1 cellular context compared by ENCODE assay signal in the genomic region with DNA sequence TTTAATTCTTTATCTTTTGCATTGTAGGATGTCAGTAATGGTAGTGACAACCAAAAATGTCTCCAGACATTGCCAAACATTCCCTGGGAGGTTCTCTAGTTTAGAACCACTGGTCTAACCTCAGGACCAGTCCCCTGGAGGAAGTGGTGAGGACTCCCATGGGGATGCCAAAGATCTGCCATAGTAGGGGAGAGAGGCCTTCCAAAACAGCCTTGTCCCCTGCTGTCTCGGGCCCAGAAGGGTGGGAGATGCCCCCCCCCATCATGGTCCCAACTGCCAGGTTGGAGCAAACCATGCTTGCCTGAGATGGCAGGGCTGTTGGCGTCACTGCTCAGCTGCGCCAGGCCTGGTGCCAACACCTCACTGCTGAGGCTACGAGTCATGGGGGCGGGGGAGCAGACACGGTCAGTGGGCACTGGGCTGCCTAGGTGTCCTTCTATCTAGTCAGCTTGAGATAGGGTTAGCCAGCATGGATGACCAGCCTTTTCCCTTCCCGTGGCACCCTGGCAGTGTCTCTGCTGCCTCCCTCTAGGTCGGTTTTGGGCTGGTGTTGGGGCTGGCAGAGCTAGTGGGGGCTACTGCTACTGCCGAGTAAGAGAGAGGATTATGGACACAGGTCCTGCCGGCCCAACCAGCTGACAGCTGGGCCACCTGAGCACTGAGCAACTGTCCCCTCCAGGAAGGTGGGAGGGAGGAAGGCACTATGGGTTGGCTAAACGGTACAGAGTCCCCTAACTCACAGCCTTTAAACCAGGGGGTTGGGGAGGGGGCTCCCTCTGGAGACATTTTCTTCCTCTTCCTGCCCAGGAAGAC.
TF ChIP-seq lines count a peak whose summit lies in the region.

No MANE protein-coding gene starts in this region.

TF ChIP-seq in GM23338, 12 proteins besides CTCF, POLR2A, EP300 and RAD21:
- TF ChIP-seq, protein P1, sequence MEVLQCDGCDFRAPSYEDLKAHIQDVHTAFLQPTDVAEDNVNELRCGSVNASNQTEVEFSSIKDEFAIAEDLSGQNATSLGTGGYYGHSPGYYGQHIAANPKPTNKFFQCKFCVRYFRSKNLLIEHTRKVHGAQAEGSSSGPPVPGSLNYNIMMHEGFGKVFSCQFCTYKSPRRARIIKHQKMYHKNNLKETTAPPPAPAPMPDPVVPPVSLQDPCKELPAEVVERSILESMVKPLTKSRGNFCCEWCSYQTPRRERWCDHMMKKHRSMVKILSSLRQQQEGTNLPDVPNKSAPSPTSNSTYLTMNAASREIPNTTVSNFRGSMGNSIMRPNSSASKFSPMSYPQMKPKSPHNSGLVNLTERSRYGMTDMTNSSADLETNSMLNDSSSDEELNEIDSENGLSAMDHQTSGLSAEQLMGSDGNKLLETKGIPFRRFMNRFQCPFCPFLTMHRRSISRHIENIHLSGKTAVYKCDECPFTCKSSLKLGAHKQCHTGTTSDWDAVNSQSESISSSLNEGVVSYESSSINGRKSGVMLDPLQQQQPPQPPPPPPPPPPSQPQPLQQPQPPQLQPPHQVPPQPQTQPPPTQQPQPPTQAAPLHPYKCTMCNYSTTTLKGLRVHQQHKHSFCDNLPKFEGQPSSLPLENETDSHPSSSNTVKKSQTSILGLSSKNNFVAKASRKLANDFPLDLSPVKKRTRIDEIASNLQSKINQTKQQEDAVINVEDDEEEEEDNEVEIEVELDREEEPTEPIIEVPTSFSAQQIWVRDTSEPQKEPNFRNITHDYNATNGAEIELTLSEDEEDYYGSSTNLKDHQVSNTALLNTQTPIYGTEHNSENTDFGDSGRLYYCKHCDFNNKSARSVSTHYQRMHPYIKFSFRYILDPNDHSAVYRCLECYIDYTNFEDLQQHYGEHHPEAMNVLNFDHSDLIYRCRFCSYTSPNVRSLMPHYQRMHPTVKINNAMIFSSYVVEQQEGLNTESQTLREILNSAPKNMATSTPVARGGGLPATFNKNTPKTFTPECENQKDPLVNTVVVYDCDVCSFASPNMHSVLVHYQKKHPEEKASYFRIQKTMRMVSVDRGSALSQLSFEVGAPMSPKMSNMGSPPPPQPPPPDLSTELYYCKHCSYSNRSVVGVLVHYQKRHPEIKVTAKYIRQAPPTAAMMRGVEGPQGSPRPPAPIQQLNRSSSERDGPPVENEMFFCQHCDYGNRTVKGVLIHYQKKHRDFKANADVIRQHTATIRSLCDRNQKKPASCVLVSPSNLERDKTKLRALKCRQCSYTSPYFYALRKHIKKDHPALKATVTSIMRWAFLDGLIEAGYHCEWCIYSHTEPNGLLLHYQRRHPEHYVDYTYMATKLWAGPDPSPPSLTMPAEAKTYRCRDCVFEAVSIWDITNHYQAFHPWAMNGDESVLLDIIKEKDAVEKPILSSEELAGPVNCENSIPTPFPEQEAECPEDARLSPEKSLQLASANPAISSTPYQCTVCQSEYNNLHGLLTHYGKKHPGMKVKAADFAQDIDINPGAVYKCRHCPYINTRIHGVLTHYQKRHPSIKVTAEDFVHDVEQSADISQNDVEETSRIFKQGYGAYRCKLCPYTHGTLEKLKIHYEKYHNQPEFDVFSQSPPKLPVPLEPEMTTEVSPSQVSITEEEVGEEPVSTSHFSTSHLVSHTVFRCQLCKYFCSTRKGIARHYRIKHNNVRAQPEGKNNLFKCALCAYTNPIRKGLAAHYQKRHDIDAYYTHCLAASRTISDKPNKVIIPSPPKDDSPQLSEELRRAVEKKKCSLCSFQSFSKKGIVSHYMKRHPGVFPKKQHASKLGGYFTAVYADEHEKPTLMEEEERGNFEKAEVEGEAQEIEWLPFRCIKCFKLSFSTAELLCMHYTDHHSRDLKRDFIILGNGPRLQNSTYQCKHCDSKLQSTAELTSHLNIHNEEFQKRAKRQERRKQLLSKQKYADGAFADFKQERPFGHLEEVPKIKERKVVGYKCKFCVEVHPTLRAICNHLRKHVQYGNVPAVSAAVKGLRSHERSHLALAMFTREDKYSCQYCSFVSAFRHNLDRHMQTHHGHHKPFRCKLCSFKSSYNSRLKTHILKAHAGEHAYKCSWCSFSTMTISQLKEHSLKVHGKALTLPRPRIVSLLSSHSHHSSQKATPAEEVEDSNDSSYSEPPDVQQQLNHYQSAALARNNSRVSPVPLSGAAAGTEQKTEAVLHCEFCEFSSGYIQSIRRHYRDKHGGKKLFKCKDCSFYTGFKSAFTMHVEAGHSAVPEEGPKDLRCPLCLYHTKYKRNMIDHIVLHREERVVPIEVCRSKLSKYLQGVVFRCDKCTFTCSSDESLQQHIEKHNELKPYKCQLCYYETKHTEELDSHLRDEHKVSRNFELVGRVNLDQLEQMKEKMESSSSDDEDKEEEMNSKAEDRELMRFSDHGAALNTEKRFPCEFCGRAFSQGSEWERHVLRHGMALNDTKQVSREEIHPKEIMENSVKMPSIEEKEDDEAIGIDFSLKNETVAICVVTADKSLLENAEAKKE (CRISPR knock-in tag; IDR thresholded peaks at IDR 0.05) = no peak
- no peak for TF ChIP-seq REST (IDR thresholded peaks at IDR 0.05; ENCODE audit: unreplicated experiment)
- TF ChIP-seq EZH2 (IDR thresholded peaks at IDR 0.05; ENCODE audit: low read depth, unreplicated experiment) = no peak
- no peak for TF ChIP-seq EZH2phosphoT487 (IDR thresholded peaks at IDR 0.05; ENCODE audit: unreplicated experiment)
- TF ChIP-seq, protein P2, sequence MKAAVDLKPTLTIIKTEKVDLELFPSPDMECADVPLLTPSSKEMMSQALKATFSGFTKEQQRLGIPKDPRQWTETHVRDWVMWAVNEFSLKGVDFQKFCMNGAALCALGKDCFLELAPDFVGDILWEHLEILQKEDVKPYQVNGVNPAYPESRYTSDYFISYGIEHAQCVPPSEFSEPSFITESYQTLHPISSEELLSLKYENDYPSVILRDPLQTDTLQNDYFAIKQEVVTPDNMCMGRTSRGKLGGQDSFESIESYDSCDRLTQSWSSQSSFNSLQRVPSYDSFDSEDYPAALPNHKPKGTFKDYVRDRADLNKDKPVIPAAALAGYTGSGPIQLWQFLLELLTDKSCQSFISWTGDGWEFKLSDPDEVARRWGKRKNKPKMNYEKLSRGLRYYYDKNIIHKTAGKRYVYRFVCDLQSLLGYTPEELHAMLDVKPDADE (IDR thresholded peaks at IDR 0.05) = no peak
- no peak for TF ChIP-seq ZNF114 (CRISPR knock-in tag; IDR thresholded peaks at IDR 0.05)
- TF ChIP-seq JUNB (IDR thresholded peaks at IDR 0.05; ENCODE audit: unreplicated experiment) = no peak
- no peak for TF ChIP-seq NANOG (IDR thresholded peaks at IDR 0.05; ENCODE audit: borderline replicate concordance)
- TF ChIP-seq ZNF331 (CRISPR knock-in tag; IDR thresholded peaks at IDR 0.05; ENCODE audit: low read depth) = no peak
- no peak for TF ChIP-seq STAT1 (IDR thresholded peaks at IDR 0.05; ENCODE audit: unreplicated experiment)
- no peak for TF ChIP-seq POLR2AphosphoS5 (IDR thresholded peaks at IDR 0.05; ENCODE audit: low read depth)
- TF ChIP-seq CREB1 (CRISPR knock-in tag; IDR thresholded peaks at IDR 0.05; ENCODE audit: low read depth) = no peak
